19 cellular contexts compared by ENCODE assay signal in the genomic region with DNA sequence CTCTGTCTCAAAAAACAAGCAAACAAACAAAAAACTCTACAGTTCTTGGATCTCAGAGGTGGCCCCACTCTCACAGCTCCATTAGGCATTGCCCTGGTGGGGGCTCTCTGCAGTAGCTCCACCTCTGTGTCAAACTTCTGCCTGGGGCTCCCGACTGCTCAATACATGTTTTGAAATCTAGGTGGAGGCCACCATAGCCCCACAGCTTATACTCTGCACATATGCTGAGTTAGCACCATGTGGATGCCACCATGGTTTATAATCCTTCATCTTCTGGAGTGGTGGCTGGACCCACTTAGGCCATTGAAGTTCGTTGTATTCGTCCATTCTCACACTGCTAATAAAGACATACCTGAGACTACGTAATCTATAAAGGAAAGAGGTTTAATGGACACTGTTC.
"Had no signal": no experiment of that assay in that cellular context is flagged by ENCODE, and none has a peak within 500 bp of the region (broad histone marks: within the 10 kb centered on the region; RNA-seq: fewer than 3 reads in every experiment).

No MANE protein-coding gene starts in this region.

- H3K36me3 ChIP-seq: esophagus squamous epithelium, gastrocnemius medialis, heart right ventricle, left lung, lower lobe of right lung had no signal

- H3K4me1 ChIP-seq: esophagus squamous epithelium, gastrocnemius medialis, heart right ventricle, left lung, lower lobe of right lung had no signal

- H3K27ac ChIP-seq: coronary artery, dorsolateral prefrontal cortex, esophagus squamous epithelium, gastrocnemius medialis, heart right ventricle, left lung, lower lobe of right lung had no signal

- ATAC-seq: gastrocnemius medialis, heart right ventricle, left cardiac atrium, left lung, left ventricle myocardium superior, lower lobe of right lung, mucosa of descending colon had no signal

- H3K4me3 ChIP-seq: coronary artery, dorsolateral prefrontal cortex, esophagus squamous epithelium, gastrocnemius medialis, heart right ventricle, left lung, lower lobe of right lung, mucosa of descending colon had no signal

- H3K9me3 ChIP-seq: esophagus squamous epithelium, gastrocnemius medialis, heart right ventricle, left lung, lower lobe of right lung, mucosa of descending colon had no signal

- H3K27me3 ChIP-seq: dorsolateral prefrontal cortex, esophagus squamous epithelium, gastrocnemius medialis, heart right ventricle, left lung had no signal

- DNase-seq: dermis blood vessel endothelial cell; dorsolateral prefrontal cortex; effector CD4-positive, alpha-beta T cell; effector memory CD4-positive, alpha-beta T cell; esophagus squamous epithelium; foreskin fibroblast; foreskin melanocyte; gastrocnemius medialis; glutamatergic neuron; heart right ventricle; hippocampal formation; left cardiac atrium; left lung; left ventricle myocardium superior; lower lobe of right lung; mesenchymal stem cell; mucosa of descending colon had no signal

- H3K4me3 Mint-ChIP-seq: mesothelial cell of epicardium had no signal

- H3K27ac Mint-ChIP-seq: mesothelial cell of epicardium had no signal

- H3K4me1 Mint-ChIP-seq: mesothelial cell of epicardium had no signal
